ENCODE assay signal across 29 cellular contexts in genomic region chr3:54511766-54512365, GRCh38.
"Had no signal": no experiment of that assay in that cellular context is flagged by ENCODE, and none has a peak within 500 bp of the region (broad histone marks: within the 10 kb centered on the region; RNA-seq: fewer than 3 reads in every experiment).

No MANE protein-coding gene starts in this region.

- H3K4me3 Mint-ChIP-seq: immature natural killer cell; naive thymus-derived CD4-positive, alpha-beta T cell; natural killer cell treated with Interleukin-12 subunit alpha and Interleukin-12 subunit beta and Interleukin-15 and Interleukin-18, amount 100 ng/mL, for 72 hours; stimulated activated effector memory CD8-positive, alpha-beta T cell treated with anti-CD3 and anti-CD28 coated beads, Interleukin-12 subunit alpha, Interleukin-12 subunit beta, amount 100 ng/mL, for 72 hours; stimulated activated naive CD8-positive, alpha-beta T cell treated with anti-CD3 and anti-CD28 coated beads, Interleukin-15, Interleukin-2, amounts not matched to agents 100 ng/mL and 50 ng/mL, for 24 hours had no signal

- H3K36me3 ChIP-seq: left lung, lower lobe of right lung, pancreas, prostate gland, spleen, suprapubic skin, thoracic aorta, tibial artery, upper lobe of right lung, uterus had no signal

- H3K27me3 ChIP-seq: left lung, pancreas, spleen, suprapubic skin, tibial artery, upper lobe of right lung, uterus had no signal

- H3K36me3 Mint-ChIP-seq: immature natural killer cell; naive thymus-derived CD4-positive, alpha-beta T cell; natural killer cell treated with Interleukin-12 subunit alpha and Interleukin-12 subunit beta and Interleukin-15 and Interleukin-18, amount 100 ng/mL, for 72 hours; stimulated activated effector memory CD8-positive, alpha-beta T cell treated with anti-CD3 and anti-CD28 coated beads, Interleukin-12 subunit alpha, Interleukin-12 subunit beta, amount 100 ng/mL, for 72 hours had no signal

- H3K4me3 ChIP-seq: left lung, lower lobe of right lung, mucosa of descending colon, pancreas, prostate gland, spleen, suprapubic skin, thoracic aorta, tibial artery, upper lobe of right lung, uterus had no signal

- H3K4me1 ChIP-seq: left lung, lower lobe of right lung, pancreas, prostate gland, spleen, suprapubic skin, tibial artery, upper lobe of right lung, uterus had no signal

- H3K27me3 Mint-ChIP-seq: natural killer cell treated with Interleukin-12 subunit alpha and Interleukin-12 subunit beta and Interleukin-15 and Interleukin-18, amount 100 ng/mL, for 72 hours had no signal

- DNase-seq: hypothalamus; immature natural killer cell; kidney; left colon; left lung; lower lobe of right lung; mesendoderm; midbrain; mucosa of descending colon; naive thymus-derived CD4-positive, alpha-beta T cell; pancreas; posterior cingulate gyrus; retina; right cardiac atrium; small intestine; spleen; stimulated activated CD4-positive, alpha-beta T cell treated with anti-CD3 and anti-CD28 coated beads, Interleukin-4, amount 100 ng/mL, for 24 hours; stimulated activated naive CD4-positive, alpha-beta T cell; tibial artery; trophoblast cell; upper lobe of right lung; uterus had no signal

- H3K27ac Mint-ChIP-seq: immature natural killer cell; naive thymus-derived CD4-positive, alpha-beta T cell; natural killer cell treated with Interleukin-12 subunit alpha and Interleukin-12 subunit beta and Interleukin-15 and Interleukin-18, amount 100 ng/mL, for 72 hours; stimulated activated effector memory CD8-positive, alpha-beta T cell treated with anti-CD3 and anti-CD28 coated beads, Interleukin-12 subunit alpha, Interleukin-12 subunit beta, amount 100 ng/mL, for 72 hours; stimulated activated naive CD8-positive, alpha-beta T cell treated with anti-CD3 and anti-CD28 coated beads, Interleukin-15, Interleukin-2, amounts not matched to agents 100 ng/mL and 50 ng/mL, for 24 hours had no signal

- ATAC-seq: left colon; left lung; lower lobe of right lung; mucosa of descending colon; naive thymus-derived CD4-positive, alpha-beta T cell; natural killer cell treated with Interleukin-12 subunit alpha and Interleukin-12 subunit beta and Interleukin-15 and Interleukin-18, amount 100 ng/mL, for 72 hours; pancreas; right cardiac atrium; sciatic nerve; stimulated activated effector memory CD8-positive, alpha-beta T cell treated with anti-CD3 and anti-CD28 coated beads, Interleukin-12 subunit alpha, Interleukin-12 subunit beta, amount 100 ng/mL, for 72 hours; upper lobe of right lung had no signal

- H3K4me1 Mint-ChIP-seq: immature natural killer cell; naive thymus-derived CD4-positive, alpha-beta T cell; stimulated activated effector memory CD8-positive, alpha-beta T cell treated with anti-CD3 and anti-CD28 coated beads, Interleukin-12 subunit alpha, Interleukin-12 subunit beta, amount 100 ng/mL, for 72 hours had no signal

- H3K9me3 ChIP-seq: left lung, lower lobe of right lung, mucosa of descending colon, pancreas, prostate gland, suprapubic skin, thoracic aorta, tibial artery, upper lobe of right lung, uterus had no signal

- H3K27ac ChIP-seq: left lung, lower lobe of right lung, pancreas, prostate gland, spleen, suprapubic skin, thoracic aorta, tibial artery, upper lobe of right lung, uterus had no signal
